Comparison of ENCODE assay signal across 11 cellular contexts in genomic region chr17:3915642-3916012, GRCh38. TPM values are rescaled to one million over a fixed set of nuclear protein-coding genes. Genes with fewer than 3 reads are reported as not detected.
A peak's percentile ranks its signal among the peaks of the same experiment; 100 is the strongest.
DNase-seq lines count a peak whose midpoint lies in the region; ATAC-seq, FAIRE-seq and TF ChIP-seq lines count a peak whose summit lies in the region.
"Had no signal": no experiment of that assay in that cellular context is flagged by ENCODE, and none has a peak within 500 bp of the region (broad histone marks: within the 10 kb centered on the region; RNA-seq: fewer than 3 reads in every experiment).

No MANE protein-coding gene starts in this region.

- H4K20me1 ChIP-seq in MM.1S (ENCODE audit: insufficient read depth, low read length) = no peaks in the 10 kb centered on the region
- 0 out of 2 replicates have a peak, but pooled peaks cover 9% of the 10 kb centered on the region for H4K20me1 ChIP-seq in K562 (replicated peaks; ENCODE audit: control insufficient read depth, insufficient read depth, low read length)
- H4K20me1 ChIP-seq in osteoblast (ENCODE audit: insufficient read depth, low read length) = no peaks in the 10 kb centered on the region

- TF ChIP-seq RAD21 in K562 (CRISPR knock-in tag; conservative IDR thresholded peaks at IDR 0.05 in 1 of 2, IDR thresholded peaks at IDR 0.05 in 1 of 2) = no peak

- H3K9ac ChIP-seq in MM.1S (ENCODE audit: low read length) (peak overlapping the region; percentile 95), K562 (ENCODE audit: insufficient read depth in 1 of 2, low read depth in 2 of 2, low read length in 2 of 2) (peak overlapping the region; percentile 74 to 90)

- H3K27me3 ChIP-seq in GM06990 (replicated peaks; ENCODE audit: control insufficient read depth, insufficient read depth, low read length) (no peaks in the 10 kb centered on the region), MM.1S (replicated peaks; ENCODE audit: insufficient read depth, low read length) (no peaks in the 10 kb centered on the region), K562 (ENCODE audit: control insufficient read depth in 2 of 2, insufficient read depth in 2 of 2, low read length in 2 of 2) (no peaks in the 10 kb centered on the region), osteoblast (ENCODE audit: insufficient read depth, low read length) (no peaks in the 10 kb centered on the region)

- H2AFZ ChIP-seq in MM.1S (ENCODE audit: low read length) = no peak overlapping the region; the same call in 1 of the 2 replicates
- peak overlapping the region; percentile 18; the same call in 1 of the 2 replicates for H2AFZ ChIP-seq in K562 (ENCODE audit: low read depth, low read length)
- peak overlapping the region; percentile 29 for H2AFZ ChIP-seq in osteoblast (ENCODE audit: low read length)

- H3F3A ChIP-seq in MM.1S (ENCODE audit: insufficient read depth, low read length) = peaks cover 38% of the 10 kb centered on the region

- POLR2A ChIA-PET in K562 (lab: Yijun Ruan, JAX) = interaction anchor here (0.6 to 1.3 kb wide), 4 partner anchors 12 to 101 kb away, joined by 3 to 6 read pairs (median 4); no protein-coding TSS in a partner anchor
- POLR2A ChIA-PET in GM10248 (lab: Yijun Ruan, JAX) = no interaction called here

- H3K4me2 ChIP-seq in MM.1S (ENCODE audit: low read depth, low read length) (peak overlapping the region; percentile 96), K562 (ENCODE audit: insufficient read depth, low read length) (peak overlapping the region; percentile 81), osteoblast (ENCODE audit: insufficient read depth, low read length) (no peak overlapping the region)

- H3K36me3 ChIP-seq in GM06990 (ENCODE audit: control insufficient read depth, insufficient read depth, low read length) (no peaks in the 10 kb centered on the region), MM.1S (replicated peaks; ENCODE audit: insufficient read depth, low read length) (no peaks in the 10 kb centered on the region), K562 (ENCODE audit: control insufficient read depth, insufficient read depth, low read length) (peaks cover 7% of the 10 kb centered on the region; the same call in 1 of the 3 replicates), osteoblast (ENCODE audit: insufficient read depth, low read length) (no peaks in the 10 kb centered on the region)

- H3K79me2 ChIP-seq in MM.1S (ENCODE audit: low read length) (peaks cover 39% of the 10 kb centered on the region), K562 (ENCODE audit: control insufficient read depth, insufficient read depth, low read length) (peaks cover 42% of the 10 kb centered on the region), osteoblast (ENCODE audit: insufficient read depth, low read length) (no peaks in the 10 kb centered on the region)

- H3K9me2 ChIP-seq in MM.1S (replicated peaks; ENCODE audit: insufficient read depth, low read length) = no peaks in the 10 kb centered on the region

- peaks cover 6% of the 10 kb centered on the region for H3K9me1 ChIP-seq in K562 (ENCODE audit: control insufficient read depth, insufficient read depth, low read length)

- TF ChIP-seq EP300 in K562 (IDR thresholded peaks at IDR 0.05; ENCODE audit: low read length) = no peak

- no peak overlapping the region for H3K4me3 ChIP-seq in GM06990 (replicated peaks; ENCODE audit: low read depth, low read length)
- peak overlapping the region; percentile 83 for H3K4me3 ChIP-seq in MM.1S (ENCODE audit: low read length)
- peak overlapping the region; percentile 55 for H3K4me3 ChIP-seq in K562
- H3K4me3 ChIP-seq in osteoblast (ENCODE audit: insufficient read depth, low read length) = no peak overlapping the region

- WGBS in K562 (ENCODE audit: insufficient coverage, low coverage, missing lambda C conversion rate) = 24% methylated on average over 7 of the region's 12 CpGs

- intact Hi-C loops in K562 (cut with micrococcal nuclease) = loop anchor here (2.0 kb wide), 2 partner anchors 47 to 89 kb away; no protein-coding TSS in a partner anchor

- FAIRE-seq in K562 (lab: Jason Lieb, UNC) = no peak
- FAIRE-seq: small intestine had no signal

- DNase-seq in GM06990 (ENCODE audit: extremely low read depth, insufficient read length) = peak; percentile 65
- peak; percentile 36 for DNase-seq in MM.1S
- no peak for DNase-seq in K562 (ENCODE audit: extremely low read depth in 1 of 4, low spot score in 3 of 4)
- DNase-seq in osteoblast (ENCODE audit: insufficient read length, low spot score, missing footprints) = peak; percentile 70
- no peak for DNase-seq in effector CD4-positive, alpha-beta T cell
- no peak for DNase-seq in GM10248 (ENCODE audit: extremely low spot score)
- no peak for DNase-seq in LoVo (ENCODE audit: low spot score)
- DNase-seq: NCI-H1105, NCI-H774 had no signal

- H3K9me3 ChIP-seq in MM.1S (replicated peaks; ENCODE audit: insufficient read depth, low read length) = no peaks in the 10 kb centered on the region
- no peaks in the 10 kb centered on the region for H3K9me3 ChIP-seq in K562 (replicated peaks; ENCODE audit: control insufficient read depth, insufficient read depth, low read depth, low read length)
- no peaks in the 10 kb centered on the region for H3K9me3 ChIP-seq in osteoblast (ENCODE audit: low read depth, low read length)

- CTCF ChIA-PET in K562 (lab: Yijun Ruan, JAX; ENCODE audit: low intra/inter-chr PET ratio) = no interaction called here
- CTCF ChIA-PET in GM10248 (lab: Yijun Ruan, JAX) = interaction anchor here (1.7 to 8.1 kb wide), 6 partner anchors 8 to 159 kb away, joined by 4 to 74 read pairs (median 29); no protein-coding TSS in a partner anchor

- TF ChIP-seq CTCF in GM06990 (IDR thresholded peaks at IDR 0.05; ENCODE audit: insufficient read depth, low read length, poor library complexity, severe bottlenecking) = no peak
- no peak for TF ChIP-seq CTCF in MM.1S (IDR thresholded peaks at IDR 0.05; ENCODE audit: low read length)
- no peak for TF ChIP-seq CTCF in K562 (IDR thresholded peaks at IDR 0.05 in 2 of 3, conservative IDR thresholded peaks at IDR 0.05 in 1 of 3; ENCODE audit: insufficient read depth in 2 of 3, low read depth in 1 of 3, low read length in 3 of 3)
- no peak for TF ChIP-seq CTCF in osteoblast (IDR thresholded peaks at IDR 0.05; ENCODE audit: extremely low read depth, low read depth, low read length)
- no peak for TF ChIP-seq CTCF in GM10248 (IDR thresholded peaks at IDR 0.05; ENCODE audit: control extremely low read depth, extremely low read depth, low read depth, missing control alignments)

- H3K27ac ChIP-seq in MM.1S (ENCODE audit: low read length) (peak overlapping the region; percentile 96), K562 (ENCODE audit: extremely low read depth, low read depth, low read length) (peak overlapping the region; percentile 81), osteoblast (ENCODE audit: low read depth, low read length) (no peak overlapping the region)

- H3K4me1 ChIP-seq in MM.1S (ENCODE audit: low read length) = peaks cover 28% of the 10 kb centered on the region
- H3K4me1 ChIP-seq in K562 (replicated peaks in 1 of 2; ENCODE audit: control insufficient read depth in 2 of 2, insufficient read depth in 2 of 2, low read length in 2 of 2) = peaks cover 37 to 54% of the 10 kb centered on the region in 2 experiments
- no peaks in the 10 kb centered on the region for H3K4me1 ChIP-seq in osteoblast (ENCODE audit: insufficient read depth, low read length)

- in situ Hi-C loops in K562 (cut with MboI) = loop anchor here (10.0 kb wide), 1 partner anchor 89 kb away; no protein-coding TSS in a partner anchor

- no TSS peak for BruUV-seq in K562 (replicated peaks; lab: Mats Ljungman, UMichigan)

- no peak for TF ChIP-seq POLR2A in K562 (conservative IDR thresholded peaks at IDR 0.05)

- ATAC-seq in K562 = no peak
- ATAC-seq in GM21619 (IDR thresholded peaks at IDR 0.05; ENCODE audit: unreplicated experiment) = no peak

RNA-seq across cellular contexts. Expression of gene P2RX1, which starts 0.6 kb away (rescaled TPM):
- 21.9 and 70.4 TPM in 2 replicates for total RNA-seq in K562 (2011; cell fraction: chromatin; rRNA removed; ENCODE audit: low replicate concordance)
- total RNA-seq in K562 (2011; cell fraction: nucleolus; rRNA removed) = 38.4 and 45.2 TPM in 2 replicates
- 27.3 and 30.9 TPM in 2 replicates for total RNA-seq in K562 (2011; cell fraction: nucleoplasm; rRNA removed)
- total RNA-seq in K562 (2014; rRNA removed) (13.3 and 16.0 TPM in 2 replicates), K562 (2014; rRNA removed; fragmentation: Illumina TruSeq; extraction: Trizol) (4.9 and 6.8 TPM in 2 replicates), K562 (2015; rRNA removed; fragmentation: Illumina TruSeq; extraction: Trizol) (8.1 and 9.6 TPM in 2 replicates), K562 (2021) (15.3 and 20.3 TPM in 2 replicates), osteoblast (under 0.01 TPM in 1 of 2 replicates, not detected in the other)
- polyA plus RNA-seq in K562 (2011; rRNA removed) (12.2 and 13.6 TPM in 2 replicates), K562 (2014; fragmentation: Illumina TruSeq; extraction: Trizol) (10.3 and 17.6 TPM in 2 replicates), K562 (2014; fragmentation: Nextera tagmentation; extraction: Ambion mirVana) (under 1 TPM; 0.27 to 0.66 TPM), K562 (2014; rRNA removed) (18.4 and 18.8 TPM in 2 replicates)
- polyA plus RNA-seq in K562 (2011; cell fraction: cytosol; rRNA removed) = 10.0 and 27.5 TPM in 2 replicates
- polyA plus RNA-seq in K562 (2011; cell fraction: nucleus; rRNA removed) = 41.2 and 64.7 TPM in 2 replicates
- 18.2 and 106 TPM in 2 replicates for polyA plus RNA-seq in K562 (2012)
- 4.3 and 7.9 TPM in 2 replicates for polyA minus RNA-seq in K562 (2011; rRNA and poly(A)+ RNA removed)
- polyA minus RNA-seq in K562 (2011; cell fraction: cytosol; rRNA and poly(A)+ RNA removed) = 3.7 and 7.2 TPM in 2 replicates
- 12.2 and 18.7 TPM in 2 replicates for polyA minus RNA-seq in K562 (2011; cell fraction: nucleus; rRNA and poly(A)+ RNA removed)

RNA-seq across cellular contexts. Expression of gene CAMKK1, which starts 22.8 kb away (rescaled TPM):
- 11.8 and 29.1 TPM in 2 replicates for total RNA-seq in K562 (2011; cell fraction: chromatin; rRNA removed; ENCODE audit: low replicate concordance)
- total RNA-seq in K562 (2011; cell fraction: nucleolus; rRNA removed) = 17.0 TPM in 2 replicates
- total RNA-seq in K562 (2011; cell fraction: nucleoplasm; rRNA removed) = 12.7 and 13.1 TPM in 2 replicates
- total RNA-seq in K562 (2014; rRNA removed) (4.9 and 6.2 TPM in 2 replicates), K562 (2014; rRNA removed; fragmentation: Illumina TruSeq; extraction: Trizol) (1.7 and 2.2 TPM in 2 replicates), K562 (2015; rRNA removed; fragmentation: Illumina TruSeq; extraction: Trizol) (4.4 and 4.5 TPM in 2 replicates), K562 (2021) (6.7 and 7.5 TPM in 2 replicates), osteoblast (8.7 and 9.1 TPM in 2 replicates)
- polyA plus RNA-seq in K562 (2011; rRNA removed) (5.7 and 6.5 TPM in 2 replicates), K562 (2014; fragmentation: Illumina TruSeq; extraction: Trizol) (5.1 and 6.5 TPM in 2 replicates), K562 (2014; fragmentation: Nextera tagmentation; extraction: Ambion mirVana) (under 1 TPM; 0.34 to 0.59 TPM), K562 (2014; rRNA removed) (6.1 and 7.4 TPM in 2 replicates)
- 5.0 and 7.4 TPM in 2 replicates for polyA plus RNA-seq in K562 (2011; cell fraction: cytosol; rRNA removed)
- 17.5 and 25.4 TPM in 2 replicates for polyA plus RNA-seq in K562 (2011; cell fraction: nucleus; rRNA removed)
- polyA plus RNA-seq in K562 (2012) = 4.1 and 4.9 TPM in 2 replicates
- 3.5 and 4.8 TPM in 2 replicates for polyA minus RNA-seq in K562 (2011; rRNA and poly(A)+ RNA removed)
- polyA minus RNA-seq in K562 (2011; cell fraction: cytosol; rRNA and poly(A)+ RNA removed) = 3.2 and 4.5 TPM in 2 replicates
- 7.5 and 8.2 TPM in 2 replicates for polyA minus RNA-seq in K562 (2011; cell fraction: nucleus; rRNA and poly(A)+ RNA removed)

RNA-seq across cellular contexts. Expression of gene ATP2A3, which starts 48.6 kb away (rescaled TPM):
- 198 and 586 TPM in 2 replicates for total RNA-seq in K562 (2011; cell fraction: chromatin; rRNA removed; ENCODE audit: low replicate concordance)
- total RNA-seq in K562 (2011; cell fraction: nucleolus; rRNA removed) = 353 and 436 TPM in 2 replicates
- 289 and 326 TPM in 2 replicates for total RNA-seq in K562 (2011; cell fraction: nucleoplasm; rRNA removed)
- total RNA-seq in K562 (2014; rRNA removed) (41.2 and 50.7 TPM in 2 replicates), K562 (2014; rRNA removed; fragmentation: Illumina TruSeq; extraction: Trizol) (9.0 and 9.2 TPM in 2 replicates), K562 (2015; rRNA removed; fragmentation: Illumina TruSeq; extraction: Trizol) (16.9 TPM in 2 replicates), K562 (2021) (79.7 and 103 TPM in 2 replicates), osteoblast (1.4 and 1.8 TPM in 2 replicates)
- polyA plus RNA-seq in K562 (2011; rRNA removed) (42.6 and 65.4 TPM in 2 replicates), K562 (2014; fragmentation: Illumina TruSeq; extraction: Trizol) (31.3 and 65.0 TPM in 2 replicates), K562 (2014; fragmentation: Nextera tagmentation; extraction: Ambion mirVana) (under 1 TPM; 0.65 to 0.66 TPM), K562 (2014; rRNA removed) (54.5 and 66.9 TPM in 2 replicates)
- polyA plus RNA-seq in K562 (2011; cell fraction: cytosol; rRNA removed) = 45.9 and 88.8 TPM in 2 replicates
- 230 and 368 TPM in 2 replicates for polyA plus RNA-seq in K562 (2011; cell fraction: nucleus; rRNA removed)
- 77.5 and 466 TPM in 2 replicates for polyA plus RNA-seq in K562 (2012)
- 33.8 and 63.1 TPM in 2 replicates for polyA minus RNA-seq in K562 (2011; rRNA and poly(A)+ RNA removed)
- 71.3 and 83.9 TPM in 2 replicates for polyA minus RNA-seq in K562 (2011; cell fraction: cytosol; rRNA and poly(A)+ RNA removed)
- polyA minus RNA-seq in K562 (2011; cell fraction: nucleus; rRNA and poly(A)+ RNA removed) = 85.0 and 89.2 TPM in 2 replicates

Comparison
In these comparisons a context has a peak if more than half of its experiments do, and no peak if none do; other contexts are left out.
1. DNase-seq: peak in GM06990 (single experiment), MM.1S (single experiment) and osteoblast (single experiment); none in K562 (0 of 4), effector CD4-positive, alpha-beta T cell (single experiment), GM10248 (single experiment) and LoVo (single experiment).
2. H3K4me3 ChIP-seq: peak in MM.1S (single experiment) and K562 (single experiment); none in GM06990 (single experiment) and osteoblast (single experiment).